In genomic region chr3:114242947-114243346, GRCh38 we compare ENCODE assay signal across 11 cellular contexts. TPM values are rescaled to one million over a fixed set of nuclear protein-coding genes. Genes with fewer than 3 reads are reported as not detected.
A peak's percentile ranks its signal among the peaks of the same experiment; 100 is the strongest.
DNase-seq lines count a peak whose midpoint lies in the region; ATAC-seq and TF ChIP-seq lines count a peak whose summit lies in the region.
"Had no signal": no experiment of that assay in that cellular context is flagged by ENCODE, and none has a peak within 500 bp of the region (broad histone marks: within the 10 kb centered on the region; RNA-seq: fewer than 3 reads in every experiment).

No MANE protein-coding gene starts in this region.

- no peak overlapping the region for H2AK5ac ChIP-seq in trophoblast cell (ENCODE audit: low read length)

- H3K18ac ChIP-seq in trophoblast cell (ENCODE audit: low read length), result no peak overlapping the region

- H2BK5ac ChIP-seq in trophoblast cell (ENCODE audit: low read depth, low read length, poor library complexity), result no peak overlapping the region

- H2BK12ac ChIP-seq in trophoblast cell (ENCODE audit: low read length), result no peak overlapping the region

- H3K9me3 ChIP-seq in HAP-1 (peaks cover 3% of the 10 kb centered on the region), trophoblast cell (ENCODE audit: insufficient read depth, low read depth, low read length) (peaks cover 3% of the 10 kb centered on the region)

- no peak overlapping the region for H4K8ac ChIP-seq in trophoblast cell (ENCODE audit: low read depth, low read length)

- no peak overlapping the region for H3K14ac ChIP-seq in trophoblast cell (ENCODE audit: low read length)

- no peak overlapping the region for H2AFZ ChIP-seq in trophoblast cell (ENCODE audit: insufficient read depth, low read length, poor library complexity)

- no peak overlapping the region for H3K23ac ChIP-seq in trophoblast cell (ENCODE audit: low read length)

- H3K4me1 ChIP-seq in HAP-1 (0 out of 2 replicates have a peak, but pooled peaks cover 2% of the 10 kb centered on the region), trophoblast cell (ENCODE audit: control insufficient read depth in 1 of 2, insufficient read depth in 2 of 2, low read length in 2 of 2) (no peaks in the 10 kb centered on the region)

- H3K36me3 ChIP-seq in HAP-1 (replicated peaks) (no peaks in the 10 kb centered on the region), trophoblast cell (ENCODE audit: control insufficient read depth in 1 of 2, insufficient read depth in 2 of 2, low read length in 2 of 2) (no peaks in the 10 kb centered on the region)

- no peak overlapping the region for H3K4me2 ChIP-seq in trophoblast cell (ENCODE audit: low read length)

- in situ Hi-C loops in GM13977 (cut with MboI; ENCODE audit: low pct_unique_long_range_greater_than_20kb, low sequenced_read_pairs, unreplicated experiment) (no loop called here), HAP-1 (cut with MboI; ENCODE audit: low sequenced_read_pairs) (no loop called here)

- ATAC-seq in HG02798 (IDR thresholded peaks at IDR 0.05; ENCODE audit: poor library complexity, unreplicated experiment) (peak; percentile 93), HG03558 (IDR thresholded peaks at IDR 0.05; ENCODE audit: extremely low read depth, unreplicated experiment) (peak; percentile 98)
- ATAC-seq: SK-N-SH treated with all-trans-retinoic acid at 6 μM for 48 hours had no signal

- no peak overlapping the region for H3K27ac ChIP-seq in trophoblast cell (ENCODE audit: low read depth, low read length)

- DNase-seq in GM13977 (ENCODE audit: low spot score) (peak; percentile 67), GM19240 (ENCODE audit: insufficient read length, low spot score) (peak; percentile 70), HAP-1 (ENCODE audit: low spot score in 2 of 2) (no peak), trophoblast cell (no peak), HuH-7 (ENCODE audit: low spot score) (no peak)
- DNase-seq in central memory CD4-positive, alpha-beta T cell, result no peak
- DNase-seq: activated CD8-positive, alpha-beta memory T cell treated with anti-CD3 and anti-CD28 coated beads, Interleukin-2, amount 50 U/mL, for 48 hours had no signal

- TF ChIP-seq CTCF in GM13977 (IDR thresholded peaks at IDR 0.05; ENCODE audit: extremely low read depth, insufficient read depth, missing control alignments), result no peak

- H3K4ac ChIP-seq in trophoblast cell (ENCODE audit: low read depth, low read length), result no peak overlapping the region

- no peak overlapping the region for H4K91ac ChIP-seq in trophoblast cell (ENCODE audit: low read depth, low read length)

- no peak overlapping the region for H2BK120ac ChIP-seq in trophoblast cell (ENCODE audit: insufficient read depth, low read length, poor library complexity)

- H3K27me3 ChIP-seq in HAP-1 (ENCODE audit: low read depth), result no peaks in the 10 kb centered on the region
- no peaks in the 10 kb centered on the region for H3K27me3 ChIP-seq in trophoblast cell (ENCODE audit: insufficient read depth, low read length)

- H3K79me2 ChIP-seq in trophoblast cell (ENCODE audit: control insufficient read depth, insufficient read depth, low read length, poor library complexity), result no peaks in the 10 kb centered on the region

- H3K9ac ChIP-seq in trophoblast cell (ENCODE audit: low read length), result no peak overlapping the region

- H4K12ac ChIP-seq in trophoblast cell (ENCODE audit: low read depth, low read length), result no peak overlapping the region

- H3K79me1 ChIP-seq in trophoblast cell (ENCODE audit: low read length), result no peaks in the 10 kb centered on the region

- H3K4me3 ChIP-seq in HAP-1 (no peak overlapping the region), trophoblast cell (ENCODE audit: low read depth, low read length) (no peak overlapping the region)

RNA-seq across cellular contexts. Expression of gene ZNF80, which starts 5.6 kb away (rescaled TPM):
- polyA plus RNA-seq in trophoblast cell (2013), result not detected in 2 replicates
- polyA plus RNA-seq: CD14-positive monocyte had no signal

RNA-seq across cellular contexts. Expression of gene TIGIT, which starts 50.9 kb away (rescaled TPM):
- polyA plus RNA-seq in trophoblast cell (2013), result not detected in 2 replicates

Comparison
In these comparisons a context has a peak if more than half of its experiments do, and no peak if none do; other contexts are left out.
1. DNase-seq: peak in GM13977 (single experiment) and GM19240 (single experiment); none in HAP-1 (0 of 2), trophoblast cell (0 of 2), central memory CD4-positive, alpha-beta T cell (single experiment) and HuH-7 (single experiment).